Comparison of ENCODE assay signal across 30 cellular contexts in the genomic region with DNA sequence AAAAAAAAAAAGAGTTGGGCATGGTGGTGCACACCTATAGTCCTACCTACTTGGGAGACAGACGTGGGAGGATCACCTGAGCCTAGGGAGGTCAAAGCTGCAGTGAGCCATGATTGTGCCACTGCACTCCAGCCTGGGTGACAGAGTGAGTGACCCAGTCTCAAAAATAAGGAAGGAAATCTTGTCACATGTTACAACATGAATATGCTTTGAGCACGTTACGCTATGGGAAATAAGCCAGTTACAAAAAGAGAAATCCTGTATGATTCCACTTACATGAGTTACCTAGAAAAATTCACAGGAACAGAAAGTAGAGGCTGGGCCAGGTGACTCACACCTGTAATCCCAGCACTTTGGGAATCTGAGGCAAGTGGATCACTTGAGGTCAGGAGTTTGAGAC. TPM values are rescaled to one million over a fixed set of nuclear protein-coding genes. Genes with fewer than 3 reads are reported as not detected.
DNase-seq lines count a peak whose midpoint lies in the region; ATAC-seq and TF ChIP-seq lines count a peak whose summit lies in the region.
"Had no signal": no experiment of that assay in that cellular context is flagged by ENCODE, and none has a peak within 500 bp of the region (broad histone marks: within the 10 kb centered on the region; RNA-seq: fewer than 3 reads in every experiment).

No MANE protein-coding gene starts in this region.

- no TSS peak for BruUV-seq in MCF 10A (replicated peaks; lab: Mats Ljungman, UMichigan)

- intact Hi-C loops in MCF 10A (cut with micrococcal nuclease), result no loop called here
- intact Hi-C loops in breast epithelium (cut with DNase I; ENCODE audit: low total_unique reads), result no loop called here

- H3K36me3 ChIP-seq in breast epithelium, result no peaks in the 10 kb centered on the region
- H3K36me3 ChIP-seq: ascending aorta, thyroid gland had no signal

- TF ChIP-seq CTCF in MCF 10A (IDR thresholded peaks at IDR 0.05; ENCODE audit: unreplicated experiment) (no peak), breast epithelium (IDR thresholded peaks at IDR 0.05) (no peak)

- no peak for TF ChIP-seq POLR2A in breast epithelium (IDR thresholded peaks at IDR 0.05)

- no peaks in the 10 kb centered on the region for H3K27me3 Mint-ChIP-seq in MCF 10A (ENCODE audit: insufficient read depth, unreplicated experiment)
- H3K27me3 Mint-ChIP-seq in T-helper 2 cell treated with Interferon-gamma antibody and Interleukin-4, amounts not matched to agents 5 μg/mL and 100 μg/mL, for 36 hours (ENCODE audit: low read depth), result peaks cover 3% of the 10 kb centered on the region

- H3K9me3 Mint-ChIP-seq in MCF 10A (ENCODE audit: unreplicated experiment), result no peaks in the 10 kb centered on the region
- no peaks in the 10 kb centered on the region for H3K9me3 Mint-ChIP-seq in T-helper 2 cell treated with Interferon-gamma antibody and Interleukin-4, amounts not matched to agents 5 μg/mL and 100 μg/mL, for 36 hours
- H3K9me3 Mint-ChIP-seq: activated naive CD8-positive, alpha-beta T cell treated with anti-CD3 and anti-CD28 coated beads, Interleukin-2, amount 10 ng/mL, durations not matched to agents 7 days and 5 days; CD8-positive, alpha-beta memory T cell; H9; natural killer cell; stimulated activated naive CD8-positive, alpha-beta T cell treated with anti-CD3 and anti-CD28 coated beads, Interleukin-15, Interleukin-2, amounts not matched to agents 100 ng/mL and 50 ng/mL, for 24 hours had no signal

- no peak overlapping the region for H3K4me3 ChIP-seq in breast epithelium
- H3K4me3 ChIP-seq: ascending aorta, dorsolateral prefrontal cortex, K562, PC-9, thyroid gland had no signal

- peak; percentile 50 for ATAC-seq in esophagus mucosa
- ATAC-seq in GM18867 (IDR thresholded peaks at IDR 0.05; ENCODE audit: unreplicated experiment), result no peak
- ATAC-seq in HG02678 (IDR thresholded peaks at IDR 0.05; ENCODE audit: unreplicated experiment), result no peak
- ATAC-seq in HG03469 (IDR thresholded peaks at IDR 0.05; ENCODE audit: unreplicated experiment), result no peak
- ATAC-seq: K562, left ventricle myocardium superior, natural killer cell had no signal

- no peak overlapping the region for H3K27ac Mint-ChIP-seq in MCF 10A (ENCODE audit: low read depth, unreplicated experiment)
- no peak overlapping the region for H3K27ac Mint-ChIP-seq in T-helper 2 cell treated with Interferon-gamma antibody and Interleukin-4, amounts not matched to agents 5 μg/mL and 100 μg/mL, for 36 hours
- H3K27ac Mint-ChIP-seq: activated naive CD8-positive, alpha-beta T cell treated with anti-CD3 and anti-CD28 coated beads, Interleukin-2, amount 10 ng/mL, durations not matched to agents 7 days and 5 days; CD8-positive, alpha-beta memory T cell; H9; natural killer cell; stimulated activated naive CD8-positive, alpha-beta T cell treated with anti-CD3 and anti-CD28 coated beads, Interleukin-15, Interleukin-2, amounts not matched to agents 100 ng/mL and 50 ng/mL, for 24 hours had no signal

- peaks cover 11% of the 10 kb centered on the region for H3K4me1 Mint-ChIP-seq in MCF 10A (ENCODE audit: insufficient read depth, unreplicated experiment)
- H3K4me1 Mint-ChIP-seq in T-helper 2 cell treated with Interferon-gamma antibody and Interleukin-4, amounts not matched to agents 5 μg/mL and 100 μg/mL, for 36 hours (ENCODE audit: low read depth), result no peaks in the 10 kb centered on the region
- H3K4me1 Mint-ChIP-seq: activated naive CD8-positive, alpha-beta T cell treated with anti-CD3 and anti-CD28 coated beads, Interleukin-2, amount 10 ng/mL, durations not matched to agents 7 days and 5 days; CD8-positive, alpha-beta memory T cell; natural killer cell had no signal

- peaks cover 0 to 6% of the 10 kb centered on the region in 2 donors for H3K27me3 ChIP-seq in breast epithelium
- H3K27me3 ChIP-seq: ascending aorta, thyroid gland had no signal

- POLR2A ChIA-PET in MCF 10A (lab: Yijun Ruan, JAX), result no interaction called here

- peaks cover 0 to 4% of the 10 kb centered on the region in 2 donors for H3K9me3 ChIP-seq in breast epithelium
- H3K9me3 ChIP-seq: thyroid gland had no signal

- no peak overlapping the region for H3K4me3 Mint-ChIP-seq in MCF 10A (ENCODE audit: unreplicated experiment)
- no peak overlapping the region for H3K4me3 Mint-ChIP-seq in T-helper 2 cell treated with Interferon-gamma antibody and Interleukin-4, amounts not matched to agents 5 μg/mL and 100 μg/mL, for 36 hours
- H3K4me3 Mint-ChIP-seq: activated naive CD8-positive, alpha-beta T cell treated with anti-CD3 and anti-CD28 coated beads, Interleukin-2, amount 10 ng/mL, durations not matched to agents 7 days and 5 days; CD8-positive, alpha-beta memory T cell; H9; natural killer cell; stimulated activated naive CD8-positive, alpha-beta T cell treated with anti-CD3 and anti-CD28 coated beads, Interleukin-15, Interleukin-2, amounts not matched to agents 100 ng/mL and 50 ng/mL, for 24 hours had no signal

- no peaks in the 10 kb centered on the region for H3K4me1 ChIP-seq in breast epithelium
- H3K4me1 ChIP-seq: ascending aorta, thyroid gland had no signal

- no peak overlapping the region for H3K27ac ChIP-seq in breast epithelium
- H3K27ac ChIP-seq: ascending aorta, dorsolateral prefrontal cortex, PC-9, thyroid gland had no signal

- peak; percentile 44 for DNase-seq in MCF 10A (ENCODE audit: unreplicated experiment)
- DNase-seq in breast epithelium (ENCODE audit: low spot score in 2 of 2), result no peak
- DNase-seq in SKM-1 (lab: John Stamatoyannopoulos, UW; ENCODE audit: unreplicated experiment), result peak; percentile 79
- no peak for DNase-seq in T-helper 2 cell treated with Interferon-gamma antibody and Interleukin-4, amounts not matched to agents 5 μg/mL and 100 μg/mL, for 36 hours (ENCODE audit: low spot score)
- DNase-seq: 8988T; activated effector memory CD4-positive, alpha-beta T cell treated with Interleukin-2 at 50 U/mL for 16 hours; activated naive CD8-positive, alpha-beta T cell treated with anti-CD3 and anti-CD28 coated beads, Interleukin-2, amount 10 ng/mL, durations not matched to agents 7 days and 5 days; activated T-cell treated with anti-CD3 and anti-CD28 coated beads for 4 hours; CD8-positive, alpha-beta memory T cell; central memory CD4-positive, alpha-beta T cell; dorsolateral prefrontal cortex; H9; left ventricle myocardium superior; MM.1S; natural killer cell; NCI-H446; NCI-H82; PC-9; SHP77 treated with DMSO at 0.1 percent for 48 hours; T-helper 1 cell; thyroid gland had no signal

- CTCF ChIA-PET in MCF 10A (lab: Yijun Ruan, JAX), result interaction anchor here (0.6 kb wide), 1 partner anchor 67 kb away, joined by 3 read pairs; no protein-coding TSS in a partner anchor

- no peaks in the 10 kb centered on the region for H3K36me3 Mint-ChIP-seq in MCF 10A (ENCODE audit: insufficient read depth, unreplicated experiment)
- H3K36me3 Mint-ChIP-seq in T-helper 2 cell treated with Interferon-gamma antibody and Interleukin-4, amounts not matched to agents 5 μg/mL and 100 μg/mL, for 36 hours (ENCODE audit: low read depth), result no peaks in the 10 kb centered on the region
- H3K36me3 Mint-ChIP-seq: CD8-positive, alpha-beta memory T cell; natural killer cell had no signal

RNA-seq across cellular contexts. Expression of a gene that starts 6.7 kb away (rescaled TPM):
- total RNA-seq in MCF 10A (2022) (not detected in 2 replicates), breast epithelium (not detected), esophagus mucosa (not detected)
- total RNA-seq: activated naive CD8-positive, alpha-beta T cell treated with anti-CD3 and anti-CD28 coated beads, Interleukin-2, amount 10 ng/mL, durations not matched to agents 7 days and 5 days; ascending aorta; CD8-positive, alpha-beta memory T cell; dorsolateral prefrontal cortex; glomerular endothelial cell; H9; K562; left ventricle myocardium superior; natural killer cell; osteoblast; thyroid gland had no signal

RNA-seq across cellular contexts. Expression of a gene that starts 57.3 kb away (rescaled TPM):
- total RNA-seq in MCF 10A (2022), result 0.51 TPM in 1 of 2 replicates, not detected in the other
- total RNA-seq in breast epithelium, result 1 to 10 TPM in 1 of 3 donors, not detected in 2; 1.3 TPM
- total RNA-seq in esophagus mucosa, result not detected
- total RNA-seq: ascending aorta, glomerular endothelial cell, osteoblast had no signal

Comparison
In these comparisons a context has a peak if more than half of its experiments do, and no peak if none do; other contexts are left out.
1. DNase-seq: peak in MCF 10A (single experiment) and SKM-1 (single experiment); none in breast epithelium (0 of 2) and T-helper 2 cell treated with Interferon-gamma antibody and Interleukin-4, amounts not matched to agents 5 μg/mL and 100 μg/mL, for 36 hours (single experiment).